Comparison of ENCODE assay signal across 15 cellular contexts in the genomic region with DNA sequence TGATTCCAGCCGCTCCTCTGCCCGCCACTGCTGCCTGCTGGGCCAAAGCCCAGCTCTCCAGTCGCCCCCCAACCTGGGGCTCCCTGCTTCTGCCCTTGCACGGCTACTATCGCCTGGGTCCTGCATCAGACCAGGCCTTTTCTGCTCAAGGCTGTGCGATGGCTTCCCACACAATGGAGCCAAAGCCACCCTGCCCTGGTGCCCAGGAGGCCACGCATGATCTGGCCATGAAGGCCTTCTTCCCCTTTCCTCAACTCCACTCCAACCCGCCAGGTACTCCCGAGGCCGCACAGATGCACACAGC. TPM values are rescaled to one million over a fixed set of nuclear protein-coding genes. Genes with fewer than 3 reads are reported as not detected.
DNase-seq lines count a peak whose midpoint lies in the region; ATAC-seq and TF ChIP-seq lines count a peak whose summit lies in the region.
"Had no signal": no experiment of that assay in that cellular context is flagged by ENCODE, and none has a peak within 500 bp of the region (broad histone marks: within the 10 kb centered on the region; RNA-seq: fewer than 3 reads in every experiment).

No MANE protein-coding gene starts in this region.

- no peaks in the 10 kb centered on the region for H3K27me3 Mint-ChIP-seq in activated CD4-positive, alpha-beta T cell treated with anti-CD3 and anti-CD28 coated beads, Interleukin-2, amount 10 ng/mL, durations not matched to agents 24 days and 14 days
- no peaks in the 10 kb centered on the region for H3K27me3 Mint-ChIP-seq in stimulated activated memory B cell treated with anti-CD40 and anti-IgM and Interleukin-4, amounts not matched to agents 10 μg/mL and 1 μg/mL and 100 μg/mL, for 72 hours
- H3K27me3 Mint-ChIP-seq in progenitor cell of endocrine pancreas: no peaks in the 10 kb centered on the region

- H3K79me2 ChIP-seq in SU-DHL-6 (ENCODE audit: insufficient read depth, low read length): no peaks in the 10 kb centered on the region; the same call in 1 of the 2 replicates

- H3K4me2 ChIP-seq in SU-DHL-6 (ENCODE audit: low read depth, low read length, poor library complexity, severe bottlenecking): peak overlapping the region; percentile 51

- no peak for TF ChIP-seq EP300 in ovary (IDR thresholded peaks at IDR 0.05)

- no peaks in the 10 kb centered on the region for H3K9me2 ChIP-seq in SU-DHL-6 (replicated peaks; ENCODE audit: insufficient read depth, low read length)

- no peaks in the 10 kb centered on the region for H3K36me3 ChIP-seq in SU-DHL-6 (ENCODE audit: low read length)
- H3K36me3 ChIP-seq in effector memory CD4-positive, alpha-beta T cell (ENCODE audit: control insufficient read depth, insufficient read depth, low read length): peaks cover 64% of the 10 kb centered on the region
- H3K36me3 ChIP-seq in ovary: no peaks in the 10 kb centered on the region

- H3K27ac Mint-ChIP-seq in activated CD4-positive, alpha-beta T cell treated with anti-CD3 and anti-CD28 coated beads, Interleukin-2, amount 10 ng/mL, durations not matched to agents 24 days and 14 days: peak overlapping the region; percentile 81
- H3K27ac Mint-ChIP-seq in stimulated activated memory B cell treated with anti-CD40 and anti-IgM and Interleukin-4, amounts not matched to agents 10 μg/mL and 1 μg/mL and 100 μg/mL, for 72 hours: peak overlapping the region; percentile 80
- H3K27ac Mint-ChIP-seq in progenitor cell of endocrine pancreas: no peak overlapping the region

- H3K27ac ChIP-seq in SU-DHL-6 (ENCODE audit: low read depth, low read length) (peak overlapping the region; percentile 95), ovary (no peak overlapping the region)
- peak overlapping the region; percentile 8 for H3K27ac ChIP-seq in effector memory CD4-positive, alpha-beta T cell (ENCODE audit: insufficient read depth, low read length, poor library complexity, severe bottlenecking)

- intact Hi-C loops in activated CD4-positive, alpha-beta T cell treated with anti-CD3 and anti-CD28 coated beads, Interleukin-2, amount 10 ng/mL, durations not matched to agents 24 days and 14 days (cut with micrococcal nuclease): no loop called here
- intact Hi-C loops in ovary (cut with DNase I): no loop called here

- peaks cover 41% of the 10 kb centered on the region for H3K36me3 Mint-ChIP-seq in activated CD4-positive, alpha-beta T cell treated with anti-CD3 and anti-CD28 coated beads, Interleukin-2, amount 10 ng/mL, durations not matched to agents 24 days and 14 days (ENCODE audit: low read depth)
- H3K36me3 Mint-ChIP-seq in stimulated activated memory B cell treated with anti-CD40 and anti-IgM and Interleukin-4, amounts not matched to agents 10 μg/mL and 1 μg/mL and 100 μg/mL, for 72 hours: peaks cover 38% of the 10 kb centered on the region
- H3K36me3 Mint-ChIP-seq in progenitor cell of endocrine pancreas (ENCODE audit: insufficient read depth): peaks cover 21% of the 10 kb centered on the region

- no peak overlapping the region for H3K4me3 Mint-ChIP-seq in activated CD4-positive, alpha-beta T cell treated with anti-CD3 and anti-CD28 coated beads, Interleukin-2, amount 10 ng/mL, durations not matched to agents 24 days and 14 days
- H3K4me3 Mint-ChIP-seq in stimulated activated memory B cell treated with anti-CD40 and anti-IgM and Interleukin-4, amounts not matched to agents 10 μg/mL and 1 μg/mL and 100 μg/mL, for 72 hours: peak overlapping the region; percentile 60
- H3K4me3 Mint-ChIP-seq in progenitor cell of endocrine pancreas (ENCODE audit: low read depth): no peak overlapping the region
- H3K4me3 Mint-ChIP-seq: H9 had no signal

- peaks cover 72% of the 10 kb centered on the region for H3F3A ChIP-seq in SU-DHL-6 (ENCODE audit: insufficient read depth)

- no peak for TF ChIP-seq POLR2A in ovary (IDR thresholded peaks at IDR 0.05)

- no peaks in the 10 kb centered on the region for H3K9me3 Mint-ChIP-seq in activated CD4-positive, alpha-beta T cell treated with anti-CD3 and anti-CD28 coated beads, Interleukin-2, amount 10 ng/mL, durations not matched to agents 24 days and 14 days
- peaks cover 2% of the 10 kb centered on the region for H3K9me3 Mint-ChIP-seq in stimulated activated memory B cell treated with anti-CD40 and anti-IgM and Interleukin-4, amounts not matched to agents 10 μg/mL and 1 μg/mL and 100 μg/mL, for 72 hours
- no peaks in the 10 kb centered on the region for H3K9me3 Mint-ChIP-seq in progenitor cell of endocrine pancreas (ENCODE audit: low read depth)
- H3K9me3 Mint-ChIP-seq: H9 had no signal

- H3K27me3 ChIP-seq in SU-DHL-6 (ENCODE audit: low read length) (no peaks in the 10 kb centered on the region), ovary (no peaks in the 10 kb centered on the region)
- H3K27me3 ChIP-seq in effector memory CD4-positive, alpha-beta T cell (replicated peaks; ENCODE audit: control insufficient read depth, insufficient read depth, low read length, poor library complexity, severe bottlenecking): no peaks in the 10 kb centered on the region
- H3K27me3 ChIP-seq: esophagus muscularis mucosa had no signal

- TF ChIP-seq CTCF in SU-DHL-6 (IDR thresholded peaks at IDR 0.05; ENCODE audit: insufficient read depth, low read length, poor library complexity, severe bottlenecking) (no peak), ovary (IDR thresholded peaks at IDR 0.05) (no peak), progenitor cell of endocrine pancreas (IDR thresholded peaks at IDR 0.05; ENCODE audit: unreplicated experiment) (no peak)

- H3K4me1 Mint-ChIP-seq in activated CD4-positive, alpha-beta T cell treated with anti-CD3 and anti-CD28 coated beads, Interleukin-2, amount 10 ng/mL, durations not matched to agents 24 days and 14 days: peaks cover 18% of the 10 kb centered on the region
- peaks cover 42% of the 10 kb centered on the region for H3K4me1 Mint-ChIP-seq in stimulated activated memory B cell treated with anti-CD40 and anti-IgM and Interleukin-4, amounts not matched to agents 10 μg/mL and 1 μg/mL and 100 μg/mL, for 72 hours
- H3K4me1 Mint-ChIP-seq in progenitor cell of endocrine pancreas (ENCODE audit: low read depth): no peaks in the 10 kb centered on the region

- H3K9me3 ChIP-seq in SU-DHL-6 (ENCODE audit: insufficient read depth, low read length) (no peaks in the 10 kb centered on the region), ovary (no peaks in the 10 kb centered on the region)
- H3K9me3 ChIP-seq in effector memory CD4-positive, alpha-beta T cell (ENCODE audit: control insufficient read depth, low read length): no peaks in the 10 kb centered on the region
- H3K9me3 ChIP-seq: esophagus muscularis mucosa had no signal

- DNase-seq in activated CD4-positive, alpha-beta T cell treated with anti-CD3 and anti-CD28 coated beads, Interleukin-2, amount 10 ng/mL, durations not matched to agents 24 days and 14 days: no peak
- DNase-seq in activated CD4-positive, alpha-beta T cell treated with anti-CD3 and anti-CD28 coated beads for 4 hours: no peak
- DNase-seq in effector memory CD4-positive, alpha-beta T cell: no peak
- DNase-seq in ovary: no peak
- DNase-seq in progenitor cell of endocrine pancreas (ENCODE audit: low spot score, unreplicated experiment): no peak
- DNase-seq: activated CD4-positive, alpha-beta T cell treated with anti-CD3 and anti-CD28 coated beads, Interleukin-2, amount 50 U/mL, for 4 hours; cerebellar nuclear complex; H9; NCI-H2029; NCI-H526 treated with DMSO at 0.1 percent for 48 hours; stimulated activated CD4-positive, alpha-beta T cell treated with anti-CD3 and anti-CD28 coated beads, Interleukin-4, amount 100 ng/mL, for 4 hours had no signal

- no peak overlapping the region for H2AFZ ChIP-seq in SU-DHL-6 (ENCODE audit: low read depth, low read length, severe bottlenecking)

- H3K4me1 ChIP-seq in effector memory CD4-positive, alpha-beta T cell (ENCODE audit: control insufficient read depth, insufficient read depth, low read length, poor library complexity, severe bottlenecking): peaks cover 8% of the 10 kb centered on the region
- peaks cover 2% of the 10 kb centered on the region for H3K4me1 ChIP-seq in ovary (ENCODE audit: insufficient read depth)

- no peaks in the 10 kb centered on the region for H4K20me1 ChIP-seq in SU-DHL-6 (ENCODE audit: low read depth, low read length)

- no peak overlapping the region for H3K4me3 ChIP-seq in SU-DHL-6 (ENCODE audit: insufficient read depth, low read length, poor library complexity, severe bottlenecking)
- H3K4me3 ChIP-seq in effector memory CD4-positive, alpha-beta T cell (ENCODE audit: insufficient read depth, low read depth, low read length, poor library complexity, severe bottlenecking): no peak overlapping the region
- H3K4me3 ChIP-seq in ovary: no peak overlapping the region
- H3K4me3 ChIP-seq: esophagus muscularis mucosa had no signal

- peak overlapping the region; percentile 52 for H3K9ac ChIP-seq in SU-DHL-6 (ENCODE audit: low read length)

- 93% methylated on average over 10 of the region's 10 CpGs for WGBS in ovary, 3 donors

- no peak for ATAC-seq in stimulated activated memory B cell treated with anti-CD40 and anti-IgM and Interleukin-4, amounts not matched to agents 10 μg/mL and 1 μg/mL and 100 μg/mL, for 72 hours
- no peak for ATAC-seq in HG03439 (IDR thresholded peaks at IDR 0.05; ENCODE audit: unreplicated experiment)

RNA-seq across cellular contexts. Expression of a gene that starts 45.8 kb away (rescaled TPM):
- total RNA-seq in activated CD4-positive, alpha-beta T cell treated with anti-CD3 and anti-CD28 coated beads, Interleukin-2, amount 10 ng/mL, durations not matched to agents 24 days and 14 days: 38.0 and 45.5 TPM in 2 replicates
- total RNA-seq in ovary (10 to 100 TPM; 32.0 to 55.9 (median 43.9) TPM), progenitor cell of endocrine pancreas (106 and 117 TPM in 2 replicates)
- 10 to 100 TPM in 1 of 2 donors, 1 to 10 TPM in 1; 5.7 to 56.2 TPM for polyA plus RNA-seq in ovary

Comparison
In these comparisons a context has a peak if more than half of its experiments do, and no peak if none do; other contexts are left out.
1. H3K27ac ChIP-seq: peak in SU-DHL-6 (single experiment) and effector memory CD4-positive, alpha-beta T cell (single experiment); none in ovary (0 of 2).